ENCODE assay signal across 8 cellular contexts in the genomic region with DNA sequence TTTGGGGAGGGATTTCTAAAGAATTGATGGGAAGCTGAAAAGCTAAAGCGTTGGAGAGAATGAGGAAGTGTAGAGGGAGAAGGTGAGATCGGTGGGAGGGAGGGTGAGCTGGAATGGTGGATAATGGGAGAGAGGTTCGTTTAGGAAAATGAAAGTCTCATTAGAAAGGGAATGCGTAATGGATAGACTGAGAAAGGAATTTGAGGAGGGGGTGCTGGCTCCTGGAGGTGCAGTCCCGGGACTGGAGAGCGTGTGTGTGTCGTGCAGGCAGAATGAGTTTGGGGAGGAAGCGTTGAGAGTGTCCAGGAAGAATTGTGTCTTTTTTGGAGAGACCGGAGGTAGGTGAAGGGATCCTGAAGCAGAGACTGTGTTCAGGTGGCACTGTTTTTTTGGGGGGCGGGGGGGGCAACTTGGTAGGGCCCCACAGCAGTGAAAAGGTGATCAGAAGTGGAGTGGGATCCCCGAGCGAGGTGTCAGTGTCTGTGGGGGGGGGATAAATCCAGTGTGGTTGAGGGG. TPM values are rescaled to one million over a fixed set of nuclear protein-coding genes. Genes with fewer than 3 reads are reported as not detected.
A peak's percentile ranks its signal among the peaks of the same experiment; 100 is the strongest.
DNase-seq lines count a peak whose midpoint lies in the region; ATAC-seq, FAIRE-seq and TF ChIP-seq lines count a peak whose summit lies in the region.

No MANE protein-coding gene starts in this region.

- H3K27ac ChIP-seq in SJCRH30: peak overlapping the region; percentile 51; the same call in 1 of the 2 replicates
- H3K27ac ChIP-seq in sigmoid colon: peak overlapping the region; percentile 96 to 100 (median 98)

- no peaks in the 10 kb centered on the region for H3K27me3 ChIP-seq in SJCRH30
- no peaks in the 10 kb centered on the region for H3K27me3 ChIP-seq in sigmoid colon

- WGBS in sigmoid colon, 2 donors: 0 to 2% methylated on average over 12 of the region's 12 CpGs

- TF ChIP-seq EP300 in sigmoid colon (IDR thresholded peaks at IDR 0.05): no peak

- peaks cover 31% of the 10 kb centered on the region for H3K4me1 ChIP-seq in SJCRH30
- H3K4me1 ChIP-seq in sigmoid colon: peaks cover 0 to 54% (median 47%) of the 10 kb centered on the region in 4 donors

- FAIRE-seq in GM12891 (lab: Jason Lieb, UNC): no peak

- H3K9me3 ChIP-seq in SJCRH30 (replicated peaks) (no peaks in the 10 kb centered on the region), sigmoid colon (no peaks in the 10 kb centered on the region)

- no peak for TF ChIP-seq POLR2A in GM12891 (IDR thresholded peaks at IDR 0.05; ENCODE audit: low read depth, low read length)
- TF ChIP-seq POLR2A in sigmoid colon (IDR thresholded peaks at IDR 0.05): no peak

- TF ChIP-seq CTCF in fibroblast of pulmonary artery (IDR thresholded peaks at IDR 0.05; ENCODE audit: low read length, missing control alignments) (no peak), sigmoid colon (IDR thresholded peaks at IDR 0.05) (no peak)

- peak overlapping the region; percentile 77 for H3K4me3 ChIP-seq in SJCRH30
- peak overlapping the region; percentile 98 for H3K4me3 ChIP-seq in fibroblast of pulmonary artery (replicated peaks; ENCODE audit: low read depth, low read length)
- H3K4me3 ChIP-seq in sigmoid colon: peak overlapping the region; percentile 95 to 100 (median 98)

- no peak for ATAC-seq in HG02763 (IDR thresholded peaks at IDR 0.05; ENCODE audit: unreplicated experiment)

- no peak for DNase-seq in GM12891 (ENCODE audit: insufficient read length, low spot score)
- DNase-seq in SJCRH30: no peak
- no peak for DNase-seq in fibroblast of pulmonary artery (ENCODE audit: low read depth)
- DNase-seq in sigmoid colon: no peak
- no peak for DNase-seq in NCI-H1694 treated with DMSO at 0.1 percent for 48 hours (lab: John Stamatoyannopoulos, UW)
- DNase-seq in HPDE6-E6E7 (ENCODE audit: extremely low spot score): no peak
- no peak for DNase-seq in NCI-H510A (lab: John Stamatoyannopoulos, UW)

- intact Hi-C loops in sigmoid colon (cut with DNase I): loop anchor here (2.0 to 10.0 kb wide), 4 partner anchors 44 to 248 kb away; a partner anchor contains a TSS

- no peaks in the 10 kb centered on the region for H3K36me3 ChIP-seq in SJCRH30
- H3K36me3 ChIP-seq in sigmoid colon: no peaks in the 10 kb centered on the region

TF ChIP-seq in GM12891, 5 proteins besides CTCF, POLR2A, EP300 and RAD21:
- peak; percentile 78 for TF ChIP-seq SPI1 (IDR thresholded peaks at IDR 0.05; ENCODE audit: low read depth, low read length)
- no peak for TF ChIP-seq POU2F2 (IDR thresholded peaks at IDR 0.05; ENCODE audit: low read depth, low read length)

RNA-seq across cellular contexts. Expression of a gene that starts 1.4 kb away (rescaled TPM):
- 122 TPM for polyA plus RNA-seq in GM12891 (2012; ENCODE audit: low read depth, missing spikeins)
- 166 and 192 TPM in 2 replicates for total RNA-seq in SJCRH30 (2014; rRNA removed; shearing (Covaris generic))
- total RNA-seq in sigmoid colon: 100 to 1,000 TPM; 131 to 328 (median 197) TPM
- 100 to 1,000 TPM; 122 to 456 (median 176) TPM for polyA plus RNA-seq in sigmoid colon

RNA-seq across cellular contexts. Expression of a gene that starts 29.9 kb away (rescaled TPM):
- 367 TPM for polyA plus RNA-seq in GM12891 (2012; ENCODE audit: low read depth, missing spikeins)
- total RNA-seq in SJCRH30 (2014; rRNA removed; shearing (Covaris generic)): 320 and 322 TPM in 2 replicates
- 100 to 1,000 TPM; 469 to 803 (median 546) TPM for total RNA-seq in sigmoid colon
- polyA plus RNA-seq in sigmoid colon: 100 to 1,000 TPM; 498 to 637 (median 574) TPM

RNA-seq across cellular contexts. Expression of a gene that starts 31.1 kb away (rescaled TPM):
- polyA plus RNA-seq in GM12891 (2012; ENCODE audit: low read depth, missing spikeins): 123 TPM
- 1.2 and 1.5 TPM in 2 replicates for total RNA-seq in SJCRH30 (2014; rRNA removed; shearing (Covaris generic))
- 1 to 10 TPM; 1.2 to 8.9 (median 1.3) TPM for total RNA-seq in sigmoid colon
- 10 to 100 TPM in 1 of 3 donors, 1 to 10 TPM in 2; 1.6 to 29.7 (median 4.8) TPM for polyA plus RNA-seq in sigmoid colon
